ENCODE assay signal across 13 cellular contexts in the genomic region with DNA sequence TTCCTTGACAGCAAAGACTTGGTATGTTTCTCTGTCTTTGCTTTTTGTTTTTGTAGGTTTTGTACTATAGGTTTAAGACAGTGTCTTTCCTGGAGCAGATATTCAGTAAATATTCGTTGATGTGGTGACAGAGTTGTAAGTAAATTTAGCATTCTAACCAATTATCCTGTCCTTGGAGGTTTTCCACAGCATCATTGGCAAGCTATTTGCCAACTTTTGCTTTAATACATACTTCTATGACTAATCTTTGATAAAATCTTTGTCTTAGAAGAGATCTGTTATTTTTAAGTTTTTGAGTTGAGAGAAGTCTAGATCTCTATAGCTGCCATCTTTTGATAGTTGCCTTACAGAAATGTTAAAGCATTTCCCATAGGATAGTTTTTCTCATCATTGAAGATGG. TPM values are rescaled to one million over a fixed set of nuclear protein-coding genes. Genes with fewer than 3 reads are reported as not detected.
DNase-seq lines count a peak whose midpoint lies in the region; ATAC-seq and TF ChIP-seq lines count a peak whose summit lies in the region.
"Had no signal": no experiment of that assay in that cellular context is flagged by ENCODE, and none has a peak within 500 bp of the region (broad histone marks: within the 10 kb centered on the region; RNA-seq: fewer than 3 reads in every experiment).

No MANE protein-coding gene starts in this region.

- no peak for DNase-seq in T-helper 2 cell treated with Interferon-gamma antibody and Interleukin-4, amounts not matched to agents 5 μg/mL and 100 μg/mL, for 36 hours (ENCODE audit: low spot score)
- DNase-seq in T-helper 2 cell (no peak), foreskin fibroblast (peak; percentile 14 to 33), stomach (no peak), T-cell (no peak)
- DNase-seq: amniotic stem cell, Kasumi-1, kidney, SJCRH30 had no signal

- H3K36me3 Mint-ChIP-seq in T-helper 2 cell treated with Interferon-gamma antibody and Interleukin-4, amounts not matched to agents 5 μg/mL and 100 μg/mL, for 36 hours (ENCODE audit: low read depth), result no peaks in the 10 kb centered on the region
- no peaks in the 10 kb centered on the region for H3K36me3 Mint-ChIP-seq in T-cell

- TF ChIP-seq CTCF in VCaP (conservative IDR thresholded peaks at IDR 0.05) (no peak), foreskin fibroblast (IDR thresholded peaks at IDR 0.05; ENCODE audit: low read depth, low read length) (no peak), stomach (IDR thresholded peaks at IDR 0.05) (no peak)

- ATAC-seq in GM18858 (IDR thresholded peaks at IDR 0.05; ENCODE audit: unreplicated experiment) (no peak), T-cell (replicated peaks in 1 of 4) (no peak), HG03175 (IDR thresholded peaks at IDR 0.05; ENCODE audit: unreplicated experiment) (no peak)

- no peaks in the 10 kb centered on the region for H3K9me3 ChIP-seq in stomach
- H3K9me3 ChIP-seq: pancreas, SJCRH30 had no signal

- CTCF ChIA-PET in T-cell (lab: Charles Lee), result interaction anchor here (0.6 to 1.6 kb wide), 5 partner anchors 11 to 1053 kb away, joined by 3 read pairs; no protein-coding TSS in a partner anchor

- H3K4me1 Mint-ChIP-seq in T-helper 2 cell treated with Interferon-gamma antibody and Interleukin-4, amounts not matched to agents 5 μg/mL and 100 μg/mL, for 36 hours (ENCODE audit: low read depth), result peaks cover 41% of the 10 kb centered on the region
- H3K4me1 Mint-ChIP-seq in T-cell, result peaks cover 24 to 27% (median 25%) of the 10 kb centered on the region in 3 donors

- intact Hi-C loops in stomach (cut with DNase I; ENCODE audit: low total_unique reads), result no loop called here

- H3K4me3 Mint-ChIP-seq in T-helper 2 cell treated with Interferon-gamma antibody and Interleukin-4, amounts not matched to agents 5 μg/mL and 100 μg/mL, for 36 hours, result no peak overlapping the region
- H3K4me3 Mint-ChIP-seq in T-cell, result peak overlapping the region in 1 of 3 donors; percentile 58

- no peaks in the 10 kb centered on the region for H3K27me3 Mint-ChIP-seq in T-helper 2 cell treated with Interferon-gamma antibody and Interleukin-4, amounts not matched to agents 5 μg/mL and 100 μg/mL, for 36 hours (ENCODE audit: low read depth)
- H3K27me3 Mint-ChIP-seq in T-cell, result no peaks in the 10 kb centered on the region

- WGBS in stomach, 5 donors, result 15 to 27% (median 21%) methylated on average over 1 of the region's 1 CpG

- no peaks in the 10 kb centered on the region for H3K36me3 ChIP-seq in stomach
- H3K36me3 ChIP-seq: pancreas, SJCRH30 had no signal

- H3K27ac Mint-ChIP-seq in T-helper 2 cell treated with Interferon-gamma antibody and Interleukin-4, amounts not matched to agents 5 μg/mL and 100 μg/mL, for 36 hours, result peak overlapping the region; percentile 39
- no peak overlapping the region for H3K27ac Mint-ChIP-seq in T-cell

- POLR2A ChIA-PET in T-cell (lab: Charles Lee), result interaction anchor here in 1 of 2 donors (0.5 to 0.7 kb wide), 2 partner anchors 12 to 379 kb away, joined by 3 to 4 read pairs; no protein-coding TSS in a partner anchor

- H3K4me1 ChIP-seq in stomach, result peaks cover 42 to 82% (median 72%) of the 10 kb centered on the region in 4 donors

- no peaks in the 10 kb centered on the region for H3K27me3 ChIP-seq in stomach
- H3K27me3 ChIP-seq: pancreas, SJCRH30 had no signal

- H3K4me3 ChIP-seq in foreskin fibroblast (ENCODE audit: low read depth in 1 of 2, low read length in 2 of 2) (no peak overlapping the region), stomach (peak overlapping the region in 1 of 4 donors; percentile 66)
- H3K4me3 ChIP-seq: SJCRH30 had no signal

- TF ChIP-seq POLR2A in stomach (IDR thresholded peaks at IDR 0.05), result no peak

- H3K9me3 Mint-ChIP-seq in T-helper 2 cell treated with Interferon-gamma antibody and Interleukin-4, amounts not matched to agents 5 μg/mL and 100 μg/mL, for 36 hours, result no peaks in the 10 kb centered on the region
- H3K9me3 Mint-ChIP-seq in T-cell, result no peaks in the 10 kb centered on the region

- TF ChIP-seq EP300 in stomach (IDR thresholded peaks at IDR 0.05), result no peak

- H3K27ac ChIP-seq in VCaP (peak overlapping the region; percentile 99), stomach (peak overlapping the region in 4 of 5 donors; percentile 95 to 99 (median 98))
- H3K27ac ChIP-seq: SJCRH30 had no signal

RNA-seq across cellular contexts. Expression of gene USP47, which starts 3.8 kb away (rescaled TPM):
- 100 to 1,000 TPM in 2 of 5 donors, 10 to 100 TPM in 3; 35.6 to 200 (median 93.3) TPM for total RNA-seq in stomach
- 10 to 100 TPM; 14.6 to 22.6 (median 16.9) TPM for polyA plus RNA-seq in stomach
- total RNA-seq in T-cell, result 10 to 100 TPM; 49.3 to 77.6 (median 58.6) TPM

Comparison
In these comparisons a context has a peak if more than half of its experiments do, and no peak if none do; other contexts are left out.
1. DNase-seq: peak in foreskin fibroblast (2 of 2); none in T-helper 2 cell treated with Interferon-gamma antibody and Interleukin-4, amounts not matched to agents 5 μg/mL and 100 μg/mL, for 36 hours (single experiment), T-helper 2 cell (0 of 5), stomach (single experiment) and T-cell (0 of 34).